ENCODE assay signal across 8 cellular contexts in the genomic region with DNA sequence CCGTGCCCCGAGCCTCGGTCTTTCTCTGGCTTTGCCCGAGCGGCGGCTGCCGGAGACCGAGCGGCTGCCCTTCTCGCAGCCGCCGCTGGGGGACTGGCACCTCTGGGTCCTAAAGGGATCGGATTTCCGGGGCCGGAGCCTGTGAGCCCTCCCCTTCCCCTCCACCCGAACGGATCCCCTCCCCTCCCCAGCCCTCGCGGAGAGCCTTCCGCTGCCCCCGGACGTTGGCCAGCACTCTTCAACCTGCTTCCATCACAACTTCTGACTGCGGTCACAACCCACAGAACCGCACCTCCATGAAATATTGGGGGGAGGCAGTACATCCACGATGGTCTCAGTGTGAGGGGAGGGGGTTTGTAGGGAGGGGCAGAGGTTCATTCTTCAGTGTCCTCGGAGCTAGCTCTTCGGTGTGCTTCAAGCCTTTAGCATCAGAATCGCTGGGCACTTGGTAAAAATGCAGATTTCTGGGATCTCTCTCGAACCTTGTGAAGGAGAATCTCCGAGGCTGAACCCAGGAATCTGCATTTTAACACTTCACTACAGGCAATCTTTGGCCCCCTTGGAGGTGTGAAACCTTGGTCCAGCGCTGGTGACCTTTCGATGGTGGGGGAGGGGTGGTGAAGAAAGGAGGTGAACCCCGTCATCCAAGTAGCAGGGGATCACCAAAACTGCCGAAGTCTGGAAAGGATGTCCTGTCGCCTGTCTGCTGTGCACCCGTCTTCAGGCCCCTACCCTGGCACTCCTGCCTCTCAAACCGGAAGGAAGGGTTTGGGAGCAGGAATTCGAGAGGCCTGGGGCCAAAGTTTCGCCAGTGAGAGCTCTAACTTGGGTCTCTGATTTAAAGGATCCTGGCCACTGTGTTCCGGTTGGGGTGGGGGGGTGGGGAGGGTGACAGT. TPM values are rescaled to one million over a fixed set of nuclear protein-coding genes. Genes with fewer than 3 reads are reported as not detected.
DNase-seq lines count a peak whose midpoint lies in the region; ATAC-seq and TF ChIP-seq lines count a peak whose summit lies in the region.

No MANE protein-coding gene starts in this region.

- DNase-seq in ACHN, result peak; percentile 94
- peak; percentile 91 to 93 for DNase-seq in NCI-H524 (lab: John Stamatoyannopoulos, UW)
- peak; percentile 77 to 79 for DNase-seq in activated CD4-positive, alpha-beta T cell treated with anti-CD3 and anti-CD28 coated beads, Interleukin-2, amount 50 U/mL, for 4 hours
- DNase-seq in dermis blood vessel endothelial cell, result peak; percentile 90
- peak; percentile 92 to 93 (median 92) for DNase-seq in right lobe of liver
- peak; percentile 82 to 83 for DNase-seq in stimulated activated CD4-positive, alpha-beta T cell treated with anti-CD3 and anti-CD28 coated beads, Interleukin-2, amount 100 ng/mL, for 48 hours

- H3K27ac ChIP-seq in right lobe of liver, result peak overlapping the region; percentile 72 to 89 (median 87)

- peaks cover 0 to 36% (median 13%) of the 10 kb centered on the region in 4 donors for H3K4me1 ChIP-seq in right lobe of liver

- H3K9me3 ChIP-seq in right lobe of liver, result no peaks in the 10 kb centered on the region

- in situ Hi-C loops in ACHN (cut with HindIII; ENCODE audit: low pct_ligation_motif_present, low pct_unique_long_range_greater_than_20kb, low sequenced_read_pairs), result no loop called here

- no peaks in the 10 kb centered on the region for H3K36me3 ChIP-seq in right lobe of liver

- peak; percentile 31 to 63 (median 34) for TF ChIP-seq CTCF in right lobe of liver (IDR thresholded peaks at IDR 0.05)

- ATAC-seq in GM18861 (IDR thresholded peaks at IDR 0.05; ENCODE audit: unreplicated experiment) (peak; percentile 35), HG03342 (IDR thresholded peaks at IDR 0.05; ENCODE audit: unreplicated experiment) (peak; percentile 39), right lobe of liver (peak; percentile 56 to 67 (median 64))

- no peak for TF ChIP-seq POLR2A in right lobe of liver (IDR thresholded peaks at IDR 0.05)

- 5% methylated on average over 7 of the region's 40 CpGs for WGBS in right lobe of liver (ENCODE audit: insufficient coverage, low coverage, low lambda C conversion rate, missing lambda C conversion rate)

- H3K27me3 ChIP-seq in right lobe of liver, result no peaks in the 10 kb centered on the region

- peak overlapping the region; percentile 72 to 82 (median 74) for H3K4me3 ChIP-seq in right lobe of liver

- intact Hi-C loops in right lobe of liver (cut with DNase I), result no loop called here

RNA-seq across cellular contexts. Expression of a gene that starts 0.8 kb away (rescaled TPM):
- total RNA-seq in dermis blood vessel endothelial cell (35.2 and 45.8 TPM in 2 replicates), right lobe of liver (10 to 100 TPM in 5 of 6 experiments, 1 to 10 TPM in 1; 9.9 to 18.1 (median 12.0) TPM)

RNA-seq across cellular contexts. Expression of a gene that starts 14.5 kb away (rescaled TPM):
- total RNA-seq in dermis blood vessel endothelial cell, result not detected in 2 replicates
- 1 to 10 TPM in 4 of 6 experiments, under 1 TPM in 2; 0.48 to 2.8 (median 1.6) TPM for total RNA-seq in right lobe of liver

RNA-seq across cellular contexts. Expression of a gene that starts 21.3 kb away (rescaled TPM):
- total RNA-seq in dermis blood vessel endothelial cell, result 5.1 and 5.8 TPM in 2 replicates
- 1 to 10 TPM in 2 of 6 experiments, under 1 TPM in 3, not detected in 1; 0.50 to 3.8 (median 0.77) TPM for total RNA-seq in right lobe of liver

RNA-seq across cellular contexts. Expression of a gene that starts 50.1 kb away (rescaled TPM):
- 4.2 and 12.6 TPM in 2 replicates for total RNA-seq in dermis blood vessel endothelial cell
- total RNA-seq in right lobe of liver, result 100 to 1,000 TPM in 1 of 6 experiments, 10 to 100 TPM in 4, 1 to 10 TPM in 1; 9.3 to 109 (median 34.7) TPM

RNA-seq across cellular contexts. Expression of a gene that starts 56.1 kb away (rescaled TPM):
- total RNA-seq in dermis blood vessel endothelial cell, result 12.3 and 20.8 TPM in 2 replicates
- 10 to 100 TPM; 25.0 to 58.0 (median 44.8) TPM for total RNA-seq in right lobe of liver

Comparison
In these comparisons a context has a peak if more than half of its experiments do, and no peak if none do; other contexts are left out.
1. Peak in every context shown above with its lines: DNase-seq, ATAC-seq, H3K4me3 ChIP-seq and H3K27ac ChIP-seq.